Comparison of ENCODE assay signal across 33 cellular contexts in the genomic region with DNA sequence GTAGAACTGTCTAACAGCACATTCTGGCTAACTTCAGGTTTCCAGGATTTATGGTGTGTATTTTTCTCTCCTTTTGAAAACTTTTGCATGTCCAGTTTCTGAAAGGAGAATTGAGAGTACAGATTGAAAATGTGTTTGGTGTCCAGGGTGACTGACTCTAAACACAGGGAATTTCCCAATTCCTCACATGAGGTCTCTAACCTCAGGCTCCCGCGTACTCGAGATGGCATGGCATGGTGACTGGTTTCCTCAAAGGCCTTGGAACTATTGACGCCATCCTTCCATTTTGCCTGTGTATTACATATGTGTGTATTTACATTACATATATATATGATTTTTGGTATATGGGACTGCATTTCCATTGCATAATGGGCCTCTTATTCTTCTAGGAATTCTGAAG. TPM values are rescaled to one million over a fixed set of nuclear protein-coding genes. Genes with fewer than 3 reads are reported as not detected.
A peak's percentile ranks its signal among the peaks of the same experiment; 100 is the strongest.
DNase-seq lines count a peak whose midpoint lies in the region; ATAC-seq and TF ChIP-seq lines count a peak whose summit lies in the region.
"Had no signal": no experiment of that assay in that cellular context is flagged by ENCODE, and none has a peak within 500 bp of the region (broad histone marks: within the 10 kb centered on the region; RNA-seq: fewer than 3 reads in every experiment).

No MANE protein-coding gene starts in this region.

- intact Hi-C loops in CD14-positive monocyte (cut with micrococcal nuclease) (no loop called here), sciatic nerve (cut with DNase I) (no loop called here)

- DNase-seq in CD14-positive monocyte (ENCODE audit: low spot score) = peak; percentile 76
- peak; percentile 82 for DNase-seq in MV-4-11 (lab: John Stamatoyannopoulos, UW)
- no peak for DNase-seq in sciatic nerve (ENCODE audit: low spot score)
- DNase-seq in pons (ENCODE audit: low spot score) = no peak
- DNase-seq in NCI-H82 (lab: John Stamatoyannopoulos, UW) = no peak
- no peak for DNase-seq in stimulated activated CD4-positive, alpha-beta T cell treated with anti-CD3 and anti-CD28 coated beads, Interleukin-1b, Interleukin-23, amount 100 ng/mL, for 48 hours
- DNase-seq: activated CD4-positive, alpha-beta T cell treated with anti-CD3 and anti-CD28 coated beads for 4 hours; amygdala; brain microvascular endothelial cell; C1 segment of cervical spinal cord; DMS79; hypothalamus; KG1; mammary epithelial cell; MM.1S; NCI-H1436; NCI-H2081; NCI-H2227 treated with DMSO at 0.1 percent for 48 hours; NCI-H526; NK-92 treated with Interleukin-12 subunit alpha and Interleukin-12 subunit beta, amount 100 ng/mL, for 24 hours; Peyer's patch; stimulated activated CD4-positive, alpha-beta T cell treated with anti-CD3 and anti-CD28 coated beads, Interleukin-2, amount 100 ng/mL, for 48 hours; stimulated activated naive CD8-positive, alpha-beta T cell treated with anti-CD3 and anti-CD28 coated beads, Interleukin-15, amount 100 ng/mL, for 72 hours; uterus had no signal

- H3K27ac ChIP-seq in gastroesophageal sphincter = peak overlapping the region in 1 of 4 donors; percentile 42
- H3K27ac ChIP-seq: brain microvascular endothelial cell, uterus had no signal

- no peaks in the 10 kb centered on the region for H3K36me3 ChIP-seq in gastroesophageal sphincter
- H3K36me3 ChIP-seq: brain microvascular endothelial cell, Peyer's patch, thoracic aorta, uterus had no signal

- no peak overlapping the region for H3K4me3 Mint-ChIP-seq in CD14-positive monocyte
- H3K4me3 Mint-ChIP-seq: activated naive CD4-positive, alpha-beta T cell treated with anti-CD3 and anti-CD28 coated beads, Interleukin-2, amount 50 U/mL, for 24 hours; GM23338; stimulated activated naive CD8-positive, alpha-beta T cell treated with anti-CD3 and anti-CD28 coated beads, Interleukin-15, amount 100 ng/mL, for 72 hours; T-helper 2 cell treated with Interferon-gamma antibody and Interleukin-4, amounts not matched to agents 5 μg/mL and 100 μg/mL, for 36 hours had no signal

- H3K36me3 Mint-ChIP-seq in CD14-positive monocyte = peaks cover 0 to 12% of the 10 kb centered on the region in 2 donors

- peaks cover 0 to 14% (median 0%) of the 10 kb centered on the region in 3 donors for H3K4me1 ChIP-seq in gastroesophageal sphincter
- H3K4me1 ChIP-seq: Peyer's patch, uterus had no signal

- TF ChIP-seq CTCF in CD14-positive monocyte (IDR thresholded peaks at IDR 0.05) (no peak), gastroesophageal sphincter (IDR thresholded peaks at IDR 0.05) (no peak)

- peak; percentile 22 for ATAC-seq in gastroesophageal sphincter
- ATAC-seq in sciatic nerve = peak; percentile 32
- ATAC-seq: GM23338; stimulated activated naive CD8-positive, alpha-beta T cell treated with anti-CD3 and anti-CD28 coated beads, Interleukin-15, amount 100 ng/mL, for 72 hours had no signal

- H3K4me3 ChIP-seq in gastroesophageal sphincter = no peak overlapping the region
- H3K4me3 ChIP-seq: GM23338, Peyer's patch, thoracic aorta, uterus had no signal

- TF ChIP-seq POLR2A in gastroesophageal sphincter (IDR thresholded peaks at IDR 0.05) = no peak

- 68 to 71% methylated on average over 4 of the region's 4 CpGs for WGBS in gastroesophageal sphincter (ENCODE audit: low coverage in 1 of 2), 2 donors

- H3K27ac Mint-ChIP-seq in CD14-positive monocyte = peak overlapping the region; percentile 45 to 83 (median 67)
- H3K27ac Mint-ChIP-seq: activated naive CD4-positive, alpha-beta T cell treated with anti-CD3 and anti-CD28 coated beads, Interleukin-2, amount 50 U/mL, for 24 hours; activated T-helper 2 cell treated with anti-CD3 and anti-CD28 coated beads, Interferon-gamma antibody, Interleukin-2, Interleukin-4, amounts not matched to agents 10 μg/mL and 5 μg/mL and 100 μg/mL, durations not matched to agents 14 hours and 24 hours and 36 hours; GM23338; stimulated activated naive CD8-positive, alpha-beta T cell treated with anti-CD3 and anti-CD28 coated beads, Interleukin-15, amount 100 ng/mL, for 72 hours; T-helper 2 cell treated with Interferon-gamma antibody and Interleukin-4, amounts not matched to agents 5 μg/mL and 100 μg/mL, for 36 hours had no signal

- H3K9me3 ChIP-seq in gastroesophageal sphincter = no peaks in the 10 kb centered on the region
- H3K9me3 ChIP-seq: Peyer's patch, thoracic aorta, uterus had no signal

- H3K9me3 Mint-ChIP-seq in CD14-positive monocyte = peaks cover 14 to 27% (median 23%) of the 10 kb centered on the region in 7 donors

- peaks cover 31% of the 10 kb centered on the region for H3K4me1 Mint-ChIP-seq in CD14-positive monocyte
- H3K4me1 Mint-ChIP-seq: activated naive CD4-positive, alpha-beta T cell treated with anti-CD3 and anti-CD28 coated beads, Interleukin-2, amount 50 U/mL, for 24 hours; GM23338; stimulated activated naive CD8-positive, alpha-beta T cell treated with anti-CD3 and anti-CD28 coated beads, Interleukin-15, amount 100 ng/mL, for 72 hours had no signal

- no peak for TF ChIP-seq EP300 in gastroesophageal sphincter (IDR thresholded peaks at IDR 0.05)

- H3K27me3 Mint-ChIP-seq in CD14-positive monocyte (ENCODE audit: low read depth in 3 of 3) = no peaks in the 10 kb centered on the region
- H3K27me3 Mint-ChIP-seq: activated naive CD4-positive, alpha-beta T cell treated with anti-CD3 and anti-CD28 coated beads, Interleukin-2, amount 50 U/mL, for 24 hours; stimulated activated naive CD8-positive, alpha-beta T cell treated with anti-CD3 and anti-CD28 coated beads, Interleukin-15, amount 100 ng/mL, for 72 hours had no signal

- no peaks in the 10 kb centered on the region for H3K27me3 ChIP-seq in gastroesophageal sphincter
- H3K27me3 ChIP-seq: brain microvascular endothelial cell, Peyer's patch, uterus had no signal

RNA-seq across cellular contexts. Expression of gene RASSF2, which starts 49.2 kb away (rescaled TPM):
- 100 to 1,000 TPM; 167 to 214 TPM for polyA plus RNA-seq in CD14-positive monocyte
- total RNA-seq in gastroesophageal sphincter = 10 to 100 TPM; 28.3 to 99.0 (median 69.1) TPM
- total RNA-seq in sciatic nerve = 36.6 TPM

RNA-seq across cellular contexts. Expression of gene PRND, which starts 52.5 kb away (rescaled TPM):
- not detected for polyA plus RNA-seq in CD14-positive monocyte
- not detected for total RNA-seq in gastroesophageal sphincter
- 0.62 TPM for total RNA-seq in sciatic nerve
- total RNA-seq: activated T-helper 2 cell treated with anti-CD3 and anti-CD28 coated beads, Interferon-gamma antibody, Interleukin-2, Interleukin-4, amounts not matched to agents 10 μg/mL and 5 μg/mL and 100 μg/mL, durations not matched to agents 14 hours and 24 hours and 36 hours; fibroblast of lung; mammary epithelial cell; osteocyte; Peyer's patch; thoracic aorta had no signal
- polyA plus RNA-seq: fibroblast of lung, GM23338, mammary epithelial cell, neural cell had no signal

Comparison
In these comparisons a context has a peak if more than half of its experiments do, and no peak if none do; other contexts are left out.
1. DNase-seq: peak in CD14-positive monocyte (single experiment) and MV-4-11 (single experiment); none in sciatic nerve (single experiment), pons (single experiment), NCI-H82 (single experiment) and stimulated activated CD4-positive, alpha-beta T cell treated with anti-CD3 and anti-CD28 coated beads, Interleukin-1b, Interleukin-23, amount 100 ng/mL, for 48 hours (single experiment).